In the genomic region with DNA sequence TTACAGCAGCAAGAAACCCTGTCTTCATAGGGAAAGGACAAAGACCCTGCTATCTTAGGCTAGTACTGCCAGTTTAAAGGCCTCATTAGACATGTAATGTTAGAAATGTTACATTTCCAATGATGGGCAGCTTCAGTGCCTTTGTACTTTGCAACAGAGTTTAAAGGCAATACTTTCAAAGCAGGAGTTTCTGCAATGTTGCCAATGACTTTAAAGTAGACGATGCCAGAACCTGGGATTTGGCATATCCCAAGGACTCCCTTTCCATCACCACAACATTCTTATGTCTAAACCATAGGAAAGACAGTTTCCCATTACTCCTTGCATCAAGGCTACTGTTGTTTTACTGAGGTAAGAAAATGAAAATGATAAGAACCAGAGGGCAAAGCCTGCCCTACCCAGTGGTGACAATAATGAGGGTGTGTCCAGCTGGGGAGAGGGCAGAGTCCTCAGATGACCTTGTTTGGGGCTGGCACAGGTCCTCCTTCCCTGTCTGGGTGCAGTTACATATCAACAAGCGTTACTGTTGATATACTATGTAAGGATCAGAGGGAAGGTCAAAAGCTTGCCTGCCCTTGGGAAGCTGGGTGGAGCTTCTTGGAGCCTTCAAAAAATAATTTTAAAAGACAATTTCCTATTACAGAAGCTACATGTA, we compare ENCODE assay signal across 20 cellular contexts. TPM values are rescaled to one million over a fixed set of nuclear protein-coding genes. Genes with fewer than 3 reads are reported as not detected.
DNase-seq lines count a peak whose midpoint lies in the region; ATAC-seq and TF ChIP-seq lines count a peak whose summit lies in the region.
"Had no signal": no experiment of that assay in that cellular context is flagged by ENCODE, and none has a peak within 500 bp of the region (broad histone marks: within the 10 kb centered on the region; RNA-seq: fewer than 3 reads in every experiment).

No MANE protein-coding gene starts in this region.

- ATAC-seq in Right ventricle myocardium superior (ENCODE audit: poor library complexity) (peak; percentile 92), left ventricle myocardium superior (peak; percentile 93), upper lobe of right lung (peak; percentile 39), GM21723 (IDR thresholded peaks at IDR 0.05; ENCODE audit: unreplicated experiment) (no peak)

- TF ChIP-seq CTCF in left ventricle myocardium inferior (IDR thresholded peaks at IDR 0.05; ENCODE audit: borderline replicate concordance) (no peak), upper lobe of right lung (IDR thresholded peaks at IDR 0.05) (no peak)

- CTCF ChIA-PET in activated naive CD4-positive, alpha-beta T cell treated with anti-CD3 and anti-CD28 coated beads, Interleukin-2, amount 10 ng/mL, durations not matched to agents 7 days and 5 days (lab: Charles Lee): interaction anchor here (1.6 kb wide), 1 partner anchor 30 kb away, joined by 4 read pairs; a partner anchor contains a TSS
- CTCF ChIA-PET in HEK293T (lab: Yijun Ruan, JAX): no interaction called here

- H3K4me3 ChIP-seq in left ventricle myocardium inferior: no peak overlapping the region
- no peak overlapping the region for H3K4me3 ChIP-seq in muscle layer of duodenum (ENCODE audit: low read depth in 1 of 2, low read length in 2 of 2)
- no peak overlapping the region for H3K4me3 ChIP-seq in upper lobe of right lung
- H3K4me3 ChIP-seq: BLaER1 had no signal

- peaks cover 12% of the 10 kb centered on the region for H3K4me1 ChIP-seq in left ventricle myocardium inferior
- H3K4me1 ChIP-seq in muscle layer of duodenum (ENCODE audit: control insufficient read depth in 1 of 2, insufficient read depth in 2 of 2, low read length in 2 of 2): no peaks in the 10 kb centered on the region
- no peaks in the 10 kb centered on the region for H3K4me1 ChIP-seq in upper lobe of right lung
- H3K4me1 ChIP-seq: BLaER1 had no signal

- POLR2A ChIA-PET in HEK293T (lab: Yijun Ruan, JAX): no interaction called here

- intact Hi-C loops in Right ventricle myocardium superior (cut with DNase I) (no loop called here), left ventricle myocardium inferior (cut with micrococcal nuclease) (no loop called here), left ventricle myocardium superior (cut with micrococcal nuclease) (no loop called here), upper lobe of right lung (cut with DNase I) (no loop called here)

- H3K27me3 ChIP-seq in left ventricle myocardium inferior (ENCODE audit: low read depth) (no peaks in the 10 kb centered on the region), muscle layer of duodenum (ENCODE audit: low read depth, low read length) (no peaks in the 10 kb centered on the region), upper lobe of right lung (no peaks in the 10 kb centered on the region)
- H3K27me3 ChIP-seq: BLaER1 had no signal

- H3K4me1 Mint-ChIP-seq in activated naive CD4-positive, alpha-beta T cell treated with anti-CD3 and anti-CD28 coated beads, Interleukin-2, amount 10 ng/mL, durations not matched to agents 7 days and 5 days: no peaks in the 10 kb centered on the region
- H3K4me1 Mint-ChIP-seq: CD8-positive, alpha-beta memory T cell had no signal

- H3K27ac ChIP-seq in left ventricle myocardium inferior (replicated peaks) (no peak overlapping the region), muscle layer of duodenum (ENCODE audit: low read length) (peak overlapping the region; percentile 73), upper lobe of right lung (no peak overlapping the region)
- H3K27ac ChIP-seq: BLaER1, RWPE1 had no signal

- no peak overlapping the region for H3K4me3 Mint-ChIP-seq in activated naive CD4-positive, alpha-beta T cell treated with anti-CD3 and anti-CD28 coated beads, Interleukin-2, amount 10 ng/mL, durations not matched to agents 7 days and 5 days
- H3K4me3 Mint-ChIP-seq: CD8-positive, alpha-beta memory T cell; H9 had no signal

- H3K27ac Mint-ChIP-seq in activated naive CD4-positive, alpha-beta T cell treated with anti-CD3 and anti-CD28 coated beads, Interleukin-2, amount 10 ng/mL, durations not matched to agents 7 days and 5 days: no peak overlapping the region
- H3K27ac Mint-ChIP-seq: CD8-positive, alpha-beta memory T cell; H9 had no signal

- no peaks in the 10 kb centered on the region for H3K9me3 Mint-ChIP-seq in activated naive CD4-positive, alpha-beta T cell treated with anti-CD3 and anti-CD28 coated beads, Interleukin-2, amount 10 ng/mL, durations not matched to agents 7 days and 5 days
- H3K9me3 Mint-ChIP-seq: CD8-positive, alpha-beta memory T cell; H9 had no signal

- H3K9me3 ChIP-seq in left ventricle myocardium inferior (replicated peaks) (no peaks in the 10 kb centered on the region), muscle layer of duodenum (ENCODE audit: control insufficient read depth in 1 of 2, low read length in 2 of 2) (no peaks in the 10 kb centered on the region), upper lobe of right lung (no peaks in the 10 kb centered on the region)
- H3K9me3 ChIP-seq: BLaER1 had no signal

- H3K36me3 ChIP-seq in left ventricle myocardium inferior (no peaks in the 10 kb centered on the region), muscle layer of duodenum (ENCODE audit: control insufficient read depth in 1 of 2, insufficient read depth in 2 of 2, low read length in 2 of 2) (no peaks in the 10 kb centered on the region), upper lobe of right lung (no peaks in the 10 kb centered on the region)
- H3K36me3 ChIP-seq: BLaER1 had no signal

- H3K36me3 Mint-ChIP-seq in activated naive CD4-positive, alpha-beta T cell treated with anti-CD3 and anti-CD28 coated beads, Interleukin-2, amount 10 ng/mL, durations not matched to agents 7 days and 5 days: peaks cover 1% of the 10 kb centered on the region

- DNase-seq in Right ventricle myocardium superior (no peak), left ventricle myocardium inferior (no peak), left ventricle myocardium superior (peak; percentile 39), upper lobe of right lung (no peak), HEK293T (ENCODE audit: extremely low spot score) (no peak)
- no peak for DNase-seq in activated naive CD4-positive, alpha-beta T cell treated with anti-CD3 and anti-CD28 coated beads, Interleukin-2, amount 10 ng/mL, durations not matched to agents 7 days and 5 days
- DNase-seq: 8988T; CD8-positive, alpha-beta memory T cell; DMS 273 treated with DMSO at 0.1 percent for 48 hours; H9; NCI-H1048; NCI-H1694; NCI-H2107; NCI-H226; NCI-H526 treated with DMSO at 0.1 percent for 48 hours had no signal

- H3K27me3 Mint-ChIP-seq in activated naive CD4-positive, alpha-beta T cell treated with anti-CD3 and anti-CD28 coated beads, Interleukin-2, amount 10 ng/mL, durations not matched to agents 7 days and 5 days: no peaks in the 10 kb centered on the region
- H3K27me3 Mint-ChIP-seq: CD8-positive, alpha-beta memory T cell had no signal

TF ChIP-seq in HEK293T, 16 proteins besides CTCF, POLR2A, EP300 and RAD21:
- TF ChIP-seq SP1 (IDR thresholded peaks at IDR 0.05) (no peak), LEF1 (IDR thresholded peaks at IDR 0.05; ENCODE audit: borderline replicate concordance) (no peak), FOXM1 (IDR thresholded peaks at IDR 0.05; ENCODE audit: borderline replicate concordance) (no peak), TARDBP (IDR thresholded peaks at IDR 0.05) (no peak), ELF4 (IDR thresholded peaks at IDR 0.05) (no peak), SUZ12 (IDR thresholded peaks at IDR 0.05) (no peak), FOXK2 (IDR thresholded peaks at IDR 0.05) (no peak), L3MBTL2 (conservative IDR thresholded peaks at IDR 0.05) (no peak), CTBP1 (IDR thresholded peaks at IDR 0.05; ENCODE audit: borderline replicate concordance) (no peak), FOXA1 (IDR thresholded peaks at IDR 0.05) (no peak), ARNT (IDR thresholded peaks at IDR 0.05) (no peak), BHLHE40 (IDR thresholded peaks at IDR 0.05; ENCODE audit: borderline replicate concordance) (no peak), NFRKB (IDR thresholded peaks at IDR 0.05) (no peak), HDGF (IDR thresholded peaks at IDR 0.05; ENCODE audit: borderline replicate concordance) (no peak)
- TF ChIP-seq, protein P1, sequence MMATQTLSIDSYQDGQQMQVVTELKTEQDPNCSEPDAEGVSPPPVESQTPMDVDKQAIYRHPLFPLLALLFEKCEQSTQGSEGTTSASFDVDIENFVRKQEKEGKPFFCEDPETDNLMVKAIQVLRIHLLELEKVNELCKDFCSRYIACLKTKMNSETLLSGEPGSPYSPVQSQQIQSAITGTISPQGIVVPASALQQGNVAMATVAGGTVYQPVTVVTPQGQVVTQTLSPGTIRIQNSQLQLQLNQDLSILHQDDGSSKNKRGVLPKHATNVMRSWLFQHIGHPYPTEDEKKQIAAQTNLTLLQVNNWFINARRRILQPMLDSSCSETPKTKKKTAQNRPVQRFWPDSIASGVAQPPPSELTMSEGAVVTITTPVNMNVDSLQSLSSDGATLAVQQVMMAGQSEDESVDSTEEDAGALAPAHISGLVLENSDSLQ (IDR thresholded peaks at IDR 0.05): no peak

RNA-seq across cellular contexts. Expression of a gene that starts 27.5 kb away (rescaled TPM):
- not detected for total RNA-seq in Right ventricle myocardium superior
- total RNA-seq in left ventricle myocardium inferior: not detected
- total RNA-seq in left ventricle myocardium superior: not detected
- total RNA-seq in upper lobe of right lung: not detected
- total RNA-seq: CD8-positive, alpha-beta memory T cell; H9; OCI-LY7 had no signal

RNA-seq across cellular contexts. Expression of a gene that starts 30.3 kb away (rescaled TPM):
- total RNA-seq in Right ventricle myocardium superior (19.3 TPM), left ventricle myocardium inferior (23.9 TPM), left ventricle myocardium superior (26.3 TPM), upper lobe of right lung (34.8 TPM)
